In genomic region chr3:197203714-197204146, GRCh38 we compare ENCODE assay signal across 1 cellular context.
TF ChIP-seq lines count a peak whose summit lies in the region.

No MANE protein-coding gene starts in this region.

TF ChIP-seq in H1, 55 proteins besides CTCF, POLR2A, EP300 and RAD21 (continued from another document):
- TF ChIP-seq SP4 (IDR thresholded peaks at IDR 0.05; ENCODE audit: low read length) (no peak), SRF (IDR thresholded peaks at IDR 0.05; ENCODE audit: low read depth, low read length) (no peak), SIX5 (IDR thresholded peaks at IDR 0.05; ENCODE audit: low read depth, low read length) (no peak), E2F6 (IDR thresholded peaks at IDR 0.05) (no peak), CBX8 (IDR thresholded peaks at IDR 0.05; ENCODE audit: borderline replicate concordance, low read depth, low read length) (no peak), CHD7 (IDR thresholded peaks at IDR 0.05; ENCODE audit: insufficient replicate concordance, low read length) (no peak)
